17 cellular contexts compared by ENCODE assay signal in the genomic region with DNA sequence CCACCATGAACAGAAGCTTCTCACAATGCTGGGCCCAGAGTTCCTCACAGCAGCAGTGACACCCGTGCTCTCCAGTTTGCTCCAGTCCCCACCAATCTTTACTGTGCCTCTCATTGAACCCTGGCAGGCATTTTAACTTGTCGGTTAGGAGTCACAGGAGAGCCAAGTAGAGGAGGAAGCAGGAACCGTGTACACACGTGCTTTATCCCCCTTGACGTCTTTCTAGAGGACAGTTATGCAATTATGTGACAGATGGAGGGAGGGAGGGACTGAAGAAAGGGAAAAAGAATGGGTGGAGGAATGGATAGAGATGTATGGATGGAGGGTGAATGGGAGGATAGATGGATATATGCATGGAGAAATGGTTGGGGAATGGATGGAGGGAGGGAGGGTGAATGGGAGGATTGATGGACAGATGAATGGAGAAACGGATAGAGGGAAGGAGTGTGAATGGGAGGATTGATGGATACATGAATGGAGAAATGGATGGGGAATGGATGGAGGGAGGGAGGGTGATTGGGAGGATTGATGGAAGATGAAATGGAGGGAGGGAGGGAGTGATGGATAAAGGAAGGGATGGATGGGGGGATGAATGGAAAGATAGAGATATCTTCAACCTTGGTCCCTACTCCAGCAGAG.
"Had no signal": no experiment of that assay in that cellular context is flagged by ENCODE, and none has a peak within 500 bp of the region (broad histone marks: within the 10 kb centered on the region; RNA-seq: fewer than 3 reads in every experiment).

No MANE protein-coding gene starts in this region.

- DNase-seq: activated naive CD4-positive, alpha-beta T cell treated with Interleukin-2 at 50 U/mL for 16 hours; anterior cingulate cortex; cortex of kidney; effector CD4-positive, alpha-beta T cell; hippocampal formation; mammary epithelial cell; retina; stimulated activated CD4-positive, alpha-beta T cell treated with anti-CD3 and anti-CD28 coated beads, Interleukin-15, amount 100 ng/mL, for 24 hours; stimulated activated CD4-positive, alpha-beta T cell treated with anti-CD3 and anti-CD28 coated beads, Interleukin-4, amount 100 ng/mL, for 1 hour; stimulated activated naive B cell treated with anti-CD40 and anti-IgM and Interleukin-4, amounts not matched to agents 10 μg/mL and 1 μg/mL and 100 μg/mL, for 72 hours; uterus had no signal

- FAIRE-seq: keratinocyte had no signal

- H3K27ac ChIP-seq: esophagus muscularis mucosa, left lung, parathyroid adenoma, tibial nerve, uterus had no signal

- H3K79me2 ChIP-seq: parathyroid adenoma had no signal

- H3K9me3 ChIP-seq: esophagus muscularis mucosa, left lung, tibial nerve, uterus had no signal

- H3K27me3 ChIP-seq: esophagus muscularis mucosa, tibial nerve, uterus had no signal

- H3K4me1 ChIP-seq: left lung, parathyroid adenoma, tibial nerve had no signal

- H3K9ac ChIP-seq: parathyroid adenoma had no signal

- ATAC-seq: activated T-helper 17 cell treated with anti-CD3 and anti-CD28 coated beads, Interleukin-2, amount 50 U/mL, for 72 hours; left lung; stimulated activated naive B cell treated with anti-CD40 and anti-IgM and Interleukin-4, amounts not matched to agents 10 μg/mL and 1 μg/mL and 100 μg/mL, for 72 hours had no signal

- H3K36me3 ChIP-seq: esophagus muscularis mucosa, left lung, tibial nerve, uterus had no signal

- H3K4me3 ChIP-seq: esophagus muscularis mucosa, left lung, tibial nerve, uterus had no signal

- H2AFZ ChIP-seq: parathyroid adenoma had no signal
